In genomic region chr1:162271972-162272371, GRCh38 we compare ENCODE assay signal across 15 cellular contexts.
DNase-seq lines count a peak whose midpoint lies in the region; ATAC-seq and TF ChIP-seq lines count a peak whose summit lies in the region.
"Had no signal": no experiment of that assay in that cellular context is flagged by ENCODE, and none has a peak within 500 bp of the region (broad histone marks: within the 10 kb centered on the region; RNA-seq: fewer than 3 reads in every experiment).

No MANE protein-coding gene starts in this region.

- H3K27ac Mint-ChIP-seq in activated T-helper 1 cell treated with anti-CD3 and anti-CD28 coated beads, Interleukin-12 subunit alpha, Interleukin-12 subunit beta, Interleukin-2, Interleukin-4 antibody, amounts not matched to agents 30 ng/mL and 10 ng/mL and 1 ng/mL, durations not matched to agents 14 hours and 24 hours and 36 hours: peak overlapping the region; percentile 34
- H3K27ac Mint-ChIP-seq in osteocyte (ENCODE audit: unreplicated experiment): no peak overlapping the region
- H3K27ac Mint-ChIP-seq: B cell; CD8-positive, alpha-beta T cell; HFFc6 had no signal

- ATAC-seq in HG03442 (IDR thresholded peaks at IDR 0.05; ENCODE audit: unreplicated experiment): no peak
- ATAC-seq: A549; CD8-positive, alpha-beta T cell had no signal

- TF ChIP-seq CTCF in osteocyte (IDR thresholded peaks at IDR 0.05): no peak

- H3K4me3 Mint-ChIP-seq in activated T-helper 1 cell treated with anti-CD3 and anti-CD28 coated beads, Interleukin-12 subunit alpha, Interleukin-12 subunit beta, Interleukin-2, Interleukin-4 antibody, amounts not matched to agents 30 ng/mL and 10 ng/mL and 1 ng/mL, durations not matched to agents 14 hours and 24 hours and 36 hours: no peak overlapping the region
- no peak overlapping the region for H3K4me3 Mint-ChIP-seq in osteocyte (ENCODE audit: unreplicated experiment)
- H3K4me3 Mint-ChIP-seq: B cell; CD8-positive, alpha-beta T cell; H9; HFFc6 had no signal

- DNase-seq in NCI-H82 (lab: John Stamatoyannopoulos, UW): peak; percentile 64
- DNase-seq in NCI-H82 treated with DMSO at 0.1 percent for 48 hours (lab: John Stamatoyannopoulos, UW; ENCODE audit: unreplicated experiment): no peak
- DNase-seq in activated T-helper 1 cell treated with anti-CD3 and anti-CD28 coated beads, Interleukin-12 subunit alpha, Interleukin-12 subunit beta, Interleukin-2, Interleukin-4 antibody, amounts not matched to agents 30 ng/mL and 10 ng/mL and 1 ng/mL, durations not matched to agents 14 hours and 24 hours and 36 hours (ENCODE audit: low spot score): no peak
- peak; percentile 38 for DNase-seq in osteocyte (ENCODE audit: extremely low spot score, unreplicated experiment)
- DNase-seq in GM19238 (ENCODE audit: insufficient read length, low spot score): no peak
- no peak for DNase-seq in stimulated activated CD4-positive, alpha-beta T cell treated with anti-CD3 and anti-CD28 coated beads, Interleukin-12 subunit alpha, Interleukin-12 subunit beta, amount 100 ng/mL, for 4 hours
- DNase-seq: Calu3; CD8-positive, alpha-beta T cell; DMS79 treated with DMSO at 0.1 percent for 48 hours; GF-D8; H9; HFFc6 had no signal

- no peaks in the 10 kb centered on the region for H3K36me3 Mint-ChIP-seq in activated T-helper 1 cell treated with anti-CD3 and anti-CD28 coated beads, Interleukin-12 subunit alpha, Interleukin-12 subunit beta, Interleukin-2, Interleukin-4 antibody, amounts not matched to agents 30 ng/mL and 10 ng/mL and 1 ng/mL, durations not matched to agents 14 hours and 24 hours and 36 hours (ENCODE audit: low read depth)
- H3K36me3 Mint-ChIP-seq in osteocyte (ENCODE audit: unreplicated experiment): no peaks in the 10 kb centered on the region
- H3K36me3 Mint-ChIP-seq: CD8-positive, alpha-beta T cell had no signal

- H3K9me3 Mint-ChIP-seq in activated T-helper 1 cell treated with anti-CD3 and anti-CD28 coated beads, Interleukin-12 subunit alpha, Interleukin-12 subunit beta, Interleukin-2, Interleukin-4 antibody, amounts not matched to agents 30 ng/mL and 10 ng/mL and 1 ng/mL, durations not matched to agents 14 hours and 24 hours and 36 hours: no peaks in the 10 kb centered on the region
- H3K9me3 Mint-ChIP-seq in osteocyte (ENCODE audit: unreplicated experiment): no peaks in the 10 kb centered on the region
- H3K9me3 Mint-ChIP-seq: CD8-positive, alpha-beta T cell; H9; HFFc6 had no signal

- H3K4me1 Mint-ChIP-seq in activated T-helper 1 cell treated with anti-CD3 and anti-CD28 coated beads, Interleukin-12 subunit alpha, Interleukin-12 subunit beta, Interleukin-2, Interleukin-4 antibody, amounts not matched to agents 30 ng/mL and 10 ng/mL and 1 ng/mL, durations not matched to agents 14 hours and 24 hours and 36 hours (ENCODE audit: low read depth): no peaks in the 10 kb centered on the region
- no peaks in the 10 kb centered on the region for H3K4me1 Mint-ChIP-seq in osteocyte (ENCODE audit: unreplicated experiment)
- H3K4me1 Mint-ChIP-seq: B cell had no signal

- H3K27me3 Mint-ChIP-seq in activated T-helper 1 cell treated with anti-CD3 and anti-CD28 coated beads, Interleukin-12 subunit alpha, Interleukin-12 subunit beta, Interleukin-2, Interleukin-4 antibody, amounts not matched to agents 30 ng/mL and 10 ng/mL and 1 ng/mL, durations not matched to agents 14 hours and 24 hours and 36 hours (ENCODE audit: insufficient read depth): peaks cover 18% of the 10 kb centered on the region
- peaks cover 22% of the 10 kb centered on the region for H3K27me3 Mint-ChIP-seq in osteocyte (ENCODE audit: unreplicated experiment)

- intact Hi-C loops in activated T-helper 1 cell treated with anti-CD3 and anti-CD28 coated beads, Interleukin-12 subunit alpha, Interleukin-12 subunit beta, Interleukin-2, Interleukin-4 antibody, amounts not matched to agents 30 ng/mL and 10 ng/mL and 1 ng/mL, durations not matched to agents 14 hours and 24 hours and 36 hours (cut with micrococcal nuclease): no loop called here

Comparison
In these comparisons a context has a peak if more than half of its experiments do, and no peak if none do; other contexts are left out.
1. DNase-seq: peak in NCI-H82 (single experiment) and osteocyte (single experiment); none in NCI-H82 treated with DMSO at 0.1 percent for 48 hours (single experiment), activated T-helper 1 cell treated with anti-CD3 and anti-CD28 coated beads, Interleukin-12 subunit alpha, Interleukin-12 subunit beta, Interleukin-2, Interleukin-4 antibody, amounts not matched to agents 30 ng/mL and 10 ng/mL and 1 ng/mL, durations not matched to agents 14 hours and 24 hours and 36 hours (single experiment), GM19238 (single experiment) and stimulated activated CD4-positive, alpha-beta T cell treated with anti-CD3 and anti-CD28 coated beads, Interleukin-12 subunit alpha, Interleukin-12 subunit beta, amount 100 ng/mL, for 4 hours (single experiment).